In the genomic region with DNA sequence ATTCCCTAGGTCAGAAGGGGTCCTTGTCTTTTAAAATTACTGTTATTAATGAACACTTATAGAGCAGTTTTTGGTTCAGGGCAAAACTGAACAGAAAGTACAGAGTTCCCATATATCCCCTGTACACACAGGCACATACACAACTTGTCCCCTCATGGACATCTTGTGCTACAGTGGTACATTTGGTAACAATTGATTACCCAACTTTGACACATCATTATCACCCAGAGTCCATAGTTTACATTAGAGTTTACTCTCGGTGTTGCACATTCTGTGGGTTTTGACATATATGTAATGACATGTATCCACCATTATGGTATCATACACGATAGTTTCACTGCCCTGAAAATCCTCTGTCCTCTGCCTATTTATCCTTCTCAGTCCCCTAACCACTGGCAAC, we compare ENCODE assay signal across 8 cellular contexts. TPM values are rescaled to one million over a fixed set of nuclear protein-coding genes. Genes with fewer than 3 reads are reported as not detected.
DNase-seq lines count a peak whose midpoint lies in the region; ATAC-seq and TF ChIP-seq lines count a peak whose summit lies in the region.

No MANE protein-coding gene starts in this region.

- H3K4me1 Mint-ChIP-seq in CD4-positive, alpha-beta T cell (ENCODE audit: low read depth): peaks cover 39% of the 10 kb centered on the region
- H3K4me1 Mint-ChIP-seq in neural crest cell: peaks cover 29% of the 10 kb centered on the region

- TF ChIP-seq CTCF in CD4-positive, alpha-beta T cell (IDR thresholded peaks at IDR 0.05): no peak
- TF ChIP-seq CTCF in breast epithelium (IDR thresholded peaks at IDR 0.05) (no peak), neural crest cell (conservative IDR thresholded peaks at IDR 0.05) (no peak), GM13976 (IDR thresholded peaks at IDR 0.05; ENCODE audit: borderline replicate concordance, control extremely low read depth, extremely low read depth, insufficient read depth, missing control alignments) (no peak)

- peak overlapping the region; percentile 83 for H3K27ac ChIP-seq in CD4-positive, alpha-beta T cell (ENCODE audit: low read depth, low read length)
- no peak overlapping the region for H3K27ac ChIP-seq in breast epithelium

- no peak for ATAC-seq in CD4-positive, alpha-beta T cell (ENCODE audit: poor library complexity)

- no peak for TF ChIP-seq POLR2A in breast epithelium (IDR thresholded peaks at IDR 0.05)

- no peaks in the 10 kb centered on the region for H3K36me3 ChIP-seq in breast epithelium

- H3K9me3 ChIP-seq in CD4-positive, alpha-beta T cell (ENCODE audit: control insufficient read depth, low read length): no peaks in the 10 kb centered on the region
- H3K9me3 ChIP-seq in breast epithelium: no peaks in the 10 kb centered on the region

- no peaks in the 10 kb centered on the region for H3K27me3 ChIP-seq in CD4-positive, alpha-beta T cell (ENCODE audit: control insufficient read depth, insufficient read depth, low read length)
- no peaks in the 10 kb centered on the region for H3K27me3 ChIP-seq in breast epithelium

- peak overlapping the region; percentile 98 for H3K4me3 ChIP-seq in Jurkat, Clone E6-1 (ENCODE audit: low read length)
- peak overlapping the region in 2 of 3 donors; percentile 89 to 90 for H3K4me3 ChIP-seq in breast epithelium

- intact Hi-C loops in CD4-positive, alpha-beta T cell (cut with DNase I, micrococcal nuclease): loop anchor here in 1 of 2 experiments (2.0 to 10.0 kb wide), 5 partner anchors 30 to 508 kb away; partner anchors contain the start of genes ARID3B, C15orf39, COX5A and ULK3
- intact Hi-C loops in breast epithelium (cut with DNase I; ENCODE audit: low total_unique reads): no loop called here

- DNase-seq in CD4-positive, alpha-beta T cell: no peak
- no peak for DNase-seq in Jurkat, Clone E6-1 (ENCODE audit: low read depth, low spot score)
- DNase-seq in breast epithelium (ENCODE audit: low spot score in 2 of 2): no peak
- DNase-seq in neural crest cell (ENCODE audit: low read depth, low spot score): no peak
- no peak for DNase-seq in GM13976 (ENCODE audit: low spot score)
- no peak for DNase-seq in H4 (ENCODE audit: low spot score)
- no peak for DNase-seq in NCI-H2171 (lab: John Stamatoyannopoulos, UW)
- no peak for DNase-seq in hypothalamus (lab: John Stamatoyannopoulos, UW)

- H3K4me3 Mint-ChIP-seq in CD4-positive, alpha-beta T cell: peak overlapping the region; percentile 100
- peak overlapping the region; percentile 100 for H3K4me3 Mint-ChIP-seq in neural crest cell

- peaks cover 8% of the 10 kb centered on the region for H3K27me3 Mint-ChIP-seq in CD4-positive, alpha-beta T cell
- H3K27me3 Mint-ChIP-seq in neural crest cell (ENCODE audit: low read depth): peaks cover 42% of the 10 kb centered on the region

- no peaks in the 10 kb centered on the region for H3K9me3 Mint-ChIP-seq in CD4-positive, alpha-beta T cell
- no peaks in the 10 kb centered on the region for H3K9me3 Mint-ChIP-seq in neural crest cell

- CTCF ChIA-PET in CD4-positive, alpha-beta T cell (lab: Charles Lee): no interaction called here

- in situ Hi-C loops in GM13976 (cut with MboI; ENCODE audit: low sequenced_read_pairs, unreplicated experiment): no loop called here

- H3K36me3 Mint-ChIP-seq in CD4-positive, alpha-beta T cell (ENCODE audit: low read depth): peaks cover 17% of the 10 kb centered on the region
- H3K36me3 Mint-ChIP-seq in neural crest cell (ENCODE audit: low read depth): no peaks in the 10 kb centered on the region

- H3K4me1 ChIP-seq in breast epithelium: peaks cover 3 to 4% of the 10 kb centered on the region in 2 donors

- peak overlapping the region; percentile 98 for H3K27ac Mint-ChIP-seq in CD4-positive, alpha-beta T cell
- H3K27ac Mint-ChIP-seq in neural crest cell (ENCODE audit: unreplicated experiment): no peak overlapping the region

- POLR2A ChIA-PET in CD4-positive, alpha-beta T cell (lab: Charles Lee): interaction anchor here (1.4 to 1.9 kb wide), 2 partner anchors 29 to 82 kb away, joined by 7 to 8 read pairs; partner anchors contain the start of gene CLK3

RNA-seq across cellular contexts. Expression of gene EDC3, which starts 1.0 kb away (rescaled TPM):
- total RNA-seq in CD4-positive, alpha-beta T cell: 10 to 100 TPM; 11.0 to 11.1 TPM
- polyA plus RNA-seq in Jurkat, Clone E6-1 (2012; ENCODE audit: insufficient read depth, insufficient read length): 55.8 TPM
- total RNA-seq in breast epithelium (10 to 100 TPM; 13.8 to 21.7 (median 20.3) TPM), neural crest cell (69.8 and 75.0 TPM in 2 replicates)
- total RNA-seq in H4 (2014; rRNA removed; shearing (Covaris generic)): 6.1 and 6.2 TPM in 2 replicates

RNA-seq across cellular contexts. Expression of gene CYP1A1, which starts 28.5 kb away (rescaled TPM):
- not detected for total RNA-seq in CD4-positive, alpha-beta T cell
- polyA plus RNA-seq in Jurkat, Clone E6-1 (2012; ENCODE audit: insufficient read depth, insufficient read length): 0.96 TPM
- total RNA-seq in breast epithelium: 10 to 100 TPM in 1 of 3 donors, 1 to 10 TPM in 1, under 1 TPM in 1; 0.80 to 32.1 (median 4.8) TPM
- total RNA-seq in neural crest cell: 1.7 and 2.3 TPM in 2 replicates
- total RNA-seq in H4 (2014; rRNA removed; shearing (Covaris generic)): 0.33 and 2.3 TPM in 2 replicates

RNA-seq across cellular contexts. Expression of gene CYP1A2, which starts 51.8 kb away (rescaled TPM):
- total RNA-seq in CD4-positive, alpha-beta T cell: not detected
- polyA plus RNA-seq in Jurkat, Clone E6-1 (2012; ENCODE audit: insufficient read depth, insufficient read length): not detected
- total RNA-seq in breast epithelium (not detected), neural crest cell (not detected in 2 replicates)
- not detected in 2 replicates for total RNA-seq in H4 (2014; rRNA removed; shearing (Covaris generic))
